ENCODE assay signal across 28 cellular contexts in genomic region chr5:106921567-106921966, GRCh38.
"Had no signal": no experiment of that assay in that cellular context is flagged by ENCODE, and none has a peak within 500 bp of the region (broad histone marks: within the 10 kb centered on the region; RNA-seq: fewer than 3 reads in every experiment).

No MANE protein-coding gene starts in this region.

- DNase-seq: activated B cell treated with CpG ODN at 0.5 μM for 24 hours; activated CD4-positive, alpha-beta memory T cell treated with anti-CD3 and anti-CD28 coated beads for 36 hours; activated CD4-positive, alpha-beta T cell treated with anti-CD3 and anti-CD28 coated beads for 4 hours; activated CD4-positive, alpha-beta T cell treated with anti-CD3 and anti-CD28 coated beads, Interleukin-2, amount 10 ng/mL, durations not matched to agents 24 days and 14 days; activated CD4-positive, alpha-beta T cell treated with anti-CD3 and anti-CD28 coated beads, Interleukin-2, amount 50 U/mL, for 1 hour; activated CD4-positive, alpha-beta T cell treated with anti-CD3 and anti-CD28 coated beads, Interleukin-2, amount 50 U/mL, for 4 hours; activated CD4-positive, CD25-positive, alpha-beta regulatory T cell treated with anti-CD3 and anti-CD28 coated beads, Interleukin-2, amount 50 U/mL, for 72 hours; activated CD8-positive, alpha-beta memory T cell treated with anti-CD3 and anti-CD28 coated beads, Interleukin-2, amount 10 ng/mL, durations not matched to agents 7 days and 5 days; activated CD8-positive, alpha-beta memory T cell treated with anti-CD3 and anti-CD28 coated beads, Interleukin-2, amount 50 U/mL, for 48 hours; activated CD8-positive, alpha-beta T cell treated with anti-CD3 and anti-CD28 coated beads for 36 hours; activated effector memory CD4-positive, alpha-beta T cell treated with Interleukin-2 at 50 U/mL for 16 hours; activated gamma-delta T cell treated with Interleukin-2 at 50 U/mL for 16 hours; activated naive CD4-positive, alpha-beta T cell treated with anti-CD3 and anti-CD28 coated beads, Interleukin-2, amount 10 ng/mL, durations not matched to agents 7 days and 5 days; activated naive CD4-positive, alpha-beta T cell treated with Interleukin-2 at 50 U/mL for 16 hours; activated naive CD8-positive, alpha-beta T cell treated with anti-CD3 and anti-CD28 coated beads, Interleukin-2, amount 10 ng/mL, durations not matched to agents 7 days and 5 days; activated naive CD8-positive, alpha-beta T cell treated with anti-CD3 and anti-CD28 coated beads, Interleukin-2, amount 50 U/mL, for 24 hours; activated T-cell treated with anti-CD3 and anti-CD28 coated beads, Interleukin-2, amount 50 U/mL, for 24 hours; activated T-cell treated with anti-CD3 and anti-CD28 coated beads, Interleukin-2, amount 50 U/mL, for 48 hours; amygdala; anterior cingulate cortex; caudate nucleus; cerebellar nuclear complex; T-helper 1 cell; T-helper 2 cell; T-helper 9 cell had no signal

- H3K4me1 ChIP-seq: ascending aorta had no signal

- ATAC-seq: activated CD8-positive, alpha-beta memory T cell treated with anti-CD3 and anti-CD28 coated beads, Interleukin-2, amount 10 ng/mL, durations not matched to agents 7 days and 5 days; activated CD8-positive, alpha-beta T cell treated with anti-CD3 and anti-CD28 coated beads for 36 hours; activated naive CD8-positive, alpha-beta T cell treated with anti-CD3 and anti-CD28 coated beads, Interleukin-2, amount 50 U/mL, for 24 hours had no signal

- H3K9me3 ChIP-seq: ascending aorta had no signal

- H3K36me3 ChIP-seq: ascending aorta, cardiac muscle cell had no signal

- H3K4me3 ChIP-seq: ascending aorta, cardiac muscle cell had no signal

- H3K27ac ChIP-seq: ascending aorta, cardiac muscle cell, VCaP had no signal

- H3K27me3 ChIP-seq: ascending aorta, cardiac muscle cell had no signal
